Comparison of ENCODE assay signal across 1 cellular context in genomic region chr1:20678599-20678998, GRCh38.
TF ChIP-seq lines count a peak whose summit lies in the region.

No MANE protein-coding gene starts in this region.

TF ChIP-seq in GM12878, 131 proteins besides CTCF, POLR2A, EP300 and RAD21:
- TF ChIP-seq CREB1 (IDR thresholded peaks at IDR 0.05; ENCODE audit: low read depth) (peak; percentile 51; the same call in 1 of the 2 replicates), ATF2 (IDR thresholded peaks at IDR 0.05; ENCODE audit: low read length) (peak; percentile 72), SRF (IDR thresholded peaks at IDR 0.05; ENCODE audit: low read depth in 2 of 2, low read length in 2 of 2) (no peak), TCF3 (IDR thresholded peaks at IDR 0.05; ENCODE audit: borderline replicate concordance, insufficient read depth, low read depth, low read length) (no peak), CEBPZ (IDR thresholded peaks at IDR 0.05; ENCODE audit: low read depth, low read length) (no peak), MLLT1 (IDR thresholded peaks at IDR 0.05) (0 out of 2 replicates have a peak, but pooled peaks have one; percentile 19), TBL1XR1 (IDR thresholded peaks at IDR 0.05; ENCODE audit: low read depth, low read length) (peak; percentile 76; the same call in 1 of the 2 replicates), IRF4 (IDR thresholded peaks at IDR 0.05; ENCODE audit: low read depth, low read length) (peak; percentile 79), FOXK2 (IDR thresholded peaks at IDR 0.05) (peak; percentile 48), CEBPB (IDR thresholded peaks at IDR 0.05; ENCODE audit: borderline replicate concordance in 1 of 2, low read depth in 2 of 2, low read length in 2 of 2) (peak in 1 of 2 experiments; percentile 45; a peak in 1 of 4 replicates), GATAD2B (conservative IDR thresholded peaks at IDR 0.05; ENCODE audit: low read depth) (0 out of 2 replicates have a peak, but pooled peaks have one; percentile 37), CREM (IDR thresholded peaks at IDR 0.05; ENCODE audit: low read depth) (peak; percentile 45; the same call in 1 of the 2 replicates), RUNX3 (IDR thresholded peaks at IDR 0.05; ENCODE audit: low read length) (peak; percentile 99), MEF2B (IDR thresholded peaks at IDR 0.05; ENCODE audit: partially characterized antibody, poor library complexity, severe bottlenecking) (peak; percentile 79), MTA3 (IDR thresholded peaks at IDR 0.05; ENCODE audit: borderline replicate concordance, low read length) (peak; percentile 81; the same call in 1 of the 2 replicates), BCL3 (IDR thresholded peaks at IDR 0.05; ENCODE audit: borderline replicate concordance, insufficient read depth, low read depth, low read length, poor library complexity, severe bottlenecking) (peak; percentile 41), RELB (IDR thresholded peaks at IDR 0.05; ENCODE audit: low read depth) (peak; percentile 72), ZNF384 (IDR thresholded peaks at IDR 0.05; ENCODE audit: borderline replicate concordance, low read depth, low read length) (peak; percentile 69), SMC3 (IDR thresholded peaks at IDR 0.05; ENCODE audit: borderline replicate concordance, low read length) (no peak), FOXM1 (IDR thresholded peaks at IDR 0.05; ENCODE audit: low read depth, low read length) (peak; percentile 83), SPI1 (IDR thresholded peaks at IDR 0.05; ENCODE audit: borderline replicate concordance, insufficient read depth, low read depth, low read length) (peak; percentile 86), DPF2 (IDR thresholded peaks at IDR 0.05) (peak; percentile 64; the same call in 1 of the 2 replicates), MTA2 (IDR thresholded peaks at IDR 0.05; ENCODE audit: low read depth) (peak; percentile 60; the same call in 1 of the 2 replicates), IKZF2 (IDR thresholded peaks at IDR 0.05) (peak; percentile 95), ETV6 (conservative IDR thresholded peaks at IDR 0.05 in 1 of 2, IDR thresholded peaks at IDR 0.05 in 1 of 2; ENCODE audit: borderline replicate concordance in 1 of 2, low read depth in 1 of 2) (peak in 1 of 2 experiments; percentile 85; a peak in 2 of 4 replicates), MAX (IDR thresholded peaks at IDR 0.05; ENCODE audit: low read depth, low read length) (no peak), NFIC (IDR thresholded peaks at IDR 0.05; ENCODE audit: low read depth, low read length) (peak; percentile 86; the same call in 1 of the 2 replicates), BCL11A (IDR thresholded peaks at IDR 0.05; ENCODE audit: low read depth, low read length) (peak; percentile 67), SKIL (IDR thresholded peaks at IDR 0.05; ENCODE audit: low read depth, poor library complexity, severe bottlenecking) (peak; percentile 61), MEF2A (IDR thresholded peaks at IDR 0.05; ENCODE audit: insufficient read depth, low read depth, low read length) (peak; percentile 91), IKZF1 (conservative IDR thresholded peaks at IDR 0.05) (peak; percentile 89), CBFB (IDR thresholded peaks at IDR 0.05; ENCODE audit: low read depth) (peak; percentile 90; the same call in 1 of the 2 replicates), GABPA (IDR thresholded peaks at IDR 0.05; ENCODE audit: low read depth) (peak; percentile 33; the same call in 1 of the 2 replicates), PML (IDR thresholded peaks at IDR 0.05; ENCODE audit: low read length) (no peak), E2F4 (IDR thresholded peaks at IDR 0.05; ENCODE audit: low read depth, low read length) (no peak), BHLHE40 (IDR thresholded peaks at IDR 0.05; ENCODE audit: borderline replicate concordance in 1 of 2, low read depth in 2 of 2, low read length in 1 of 2) (peak; percentile 45 to 56; a peak in 2 of 4 replicates), ZBTB4 (CRISPR knock-in tag; IDR thresholded peaks at IDR 0.05) (no peak), SUZ12 (IDR thresholded peaks at IDR 0.05; ENCODE audit: unreplicated experiment) (no peak), BACH1 (IDR thresholded peaks at IDR 0.05; ENCODE audit: borderline replicate concordance) (no peak), EED (IDR thresholded peaks at IDR 0.05; ENCODE audit: low read depth) (peak; percentile 98), SUPT20H (IDR thresholded peaks at IDR 0.05; ENCODE audit: borderline replicate concordance, control insufficient read depth, low read depth, low read length) (no peak), JUNB (IDR thresholded peaks at IDR 0.05) (no peak), ATF7 (IDR thresholded peaks at IDR 0.05; ENCODE audit: low read depth) (peak; percentile 63)
